8 cellular contexts compared by ENCODE assay signal in the genomic region with DNA sequence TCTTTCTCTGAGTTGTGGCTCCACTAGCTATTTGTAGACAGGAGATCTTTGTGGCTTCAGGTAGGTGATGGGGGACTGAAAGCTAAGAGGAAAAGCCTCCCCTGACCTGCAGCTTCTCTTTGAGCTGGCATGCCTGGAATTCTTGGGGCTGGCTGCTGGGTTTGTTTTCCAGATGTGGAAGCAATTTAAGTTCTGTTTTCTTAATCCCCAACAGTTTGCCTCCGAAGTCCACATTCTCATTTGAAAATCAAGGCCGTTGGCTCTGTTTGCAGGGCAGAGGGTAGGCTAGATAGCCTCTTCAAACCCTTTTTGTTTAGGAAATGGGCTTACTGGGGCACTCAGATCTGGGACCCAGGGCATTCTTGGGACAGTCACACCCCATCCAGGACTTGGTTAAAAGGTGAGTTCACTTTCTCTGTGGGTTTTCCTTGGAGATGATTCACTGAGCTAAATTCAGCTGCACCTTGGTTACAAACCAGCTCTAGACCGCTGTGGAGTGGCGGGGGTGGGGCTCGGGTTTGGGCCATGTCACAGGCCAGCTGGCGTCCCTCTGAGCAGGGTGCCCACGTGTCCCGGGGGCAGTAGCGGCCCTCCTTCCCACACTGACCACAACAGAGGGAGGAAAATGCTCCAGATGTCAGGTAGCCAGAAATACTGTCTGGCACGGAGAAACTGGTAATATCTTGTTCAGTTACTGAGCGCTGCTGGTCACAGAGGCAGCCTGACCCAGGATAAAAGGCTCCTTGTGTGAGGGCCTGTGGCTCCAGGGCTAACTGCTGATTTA.
A peak's percentile ranks its signal among the peaks of the same experiment; 100 is the strongest.
DNase-seq lines count a peak whose midpoint lies in the region; ATAC-seq, FAIRE-seq and TF ChIP-seq lines count a peak whose summit lies in the region.

No MANE protein-coding gene starts in this region.

- TF ChIP-seq CTCF in right atrium auricular region (IDR thresholded peaks at IDR 0.05) (no peak), smooth muscle cell (IDR thresholded peaks at IDR 0.05; ENCODE audit: borderline replicate concordance, insufficient read depth, poor library complexity, severe bottlenecking) (no peak)

- ATAC-seq in GM21381 (IDR thresholded peaks at IDR 0.05; ENCODE audit: unreplicated experiment) = no peak

- H3K36me3 ChIP-seq in right atrium auricular region (no peaks in the 10 kb centered on the region), smooth muscle cell (ENCODE audit: low read depth) (no peaks in the 10 kb centered on the region)

- H3K27me3 ChIP-seq in right atrium auricular region = no peaks in the 10 kb centered on the region
- no peaks in the 10 kb centered on the region for H3K27me3 ChIP-seq in smooth muscle cell (ENCODE audit: low read depth)

- FAIRE-seq in GM19239 (lab: Jason Lieb, UNC) = no peak

- H3K27ac ChIP-seq in right atrium auricular region (peak overlapping the region; percentile 48 to 74), smooth muscle cell (ENCODE audit: low read depth) (peak overlapping the region; percentile 70)

- H2AFZ ChIP-seq in smooth muscle cell (ENCODE audit: low read depth) = no peak overlapping the region

- DNase-seq in HK-2 (ENCODE audit: unreplicated experiment) (peak; percentile 67), right atrium auricular region (ENCODE audit: low spot score) (no peak), smooth muscle cell (lab: John Stamatoyannopoulos, UW; ENCODE audit: unreplicated experiment) (no peak), GM19239 (ENCODE audit: insufficient read length, low spot score) (no peak), middle frontal gyrus (ENCODE audit: extremely low spot score, low spot score) (no peak), NCI-H146 treated with DMSO at 0.1 percent for 48 hours (lab: John Stamatoyannopoulos, UW; ENCODE audit: unreplicated experiment) (no peak)
- DNase-seq in activated T-cell treated with anti-CD3 and anti-CD28 coated beads, Interleukin-2, amount 50 U/mL, for 48 hours = peak; percentile 72 to 76

- H3K4me1 ChIP-seq in right atrium auricular region (peaks cover 0 to 15% of the 10 kb centered on the region in 2 donors), smooth muscle cell (ENCODE audit: low read depth) (peaks cover 19% of the 10 kb centered on the region)

- H3K4me2 ChIP-seq in smooth muscle cell = peak overlapping the region; percentile 58

- peaks cover 5% of the 10 kb centered on the region for H3F3A ChIP-seq in smooth muscle cell (ENCODE audit: low read depth)

- no peaks in the 10 kb centered on the region for H3K9me3 ChIP-seq in right atrium auricular region
- no peaks in the 10 kb centered on the region for H3K9me3 ChIP-seq in smooth muscle cell (replicated peaks; ENCODE audit: low read depth)

- 9% methylated on average over 11 of the region's 11 CpGs for WGBS in smooth muscle cell (ENCODE audit: low lambda C conversion rate)

- H4K20me1 ChIP-seq in smooth muscle cell (ENCODE audit: low read depth) = peaks cover 10% of the 10 kb centered on the region

- H3K4me3 ChIP-seq in right atrium auricular region (no peak overlapping the region), smooth muscle cell (no peak overlapping the region)

- H3K9ac ChIP-seq in smooth muscle cell (ENCODE audit: low read depth) = no peak overlapping the region

- H3K79me2 ChIP-seq in smooth muscle cell (ENCODE audit: low read depth) = no peaks in the 10 kb centered on the region

Comparison
In these comparisons a context has a peak if more than half of its experiments do, and no peak if none do; other contexts are left out.
1. DNase-seq: peak in HK-2 (single experiment) and activated T-cell treated with anti-CD3 and anti-CD28 coated beads, Interleukin-2, amount 50 U/mL, for 48 hours (2 of 2); none in right atrium auricular region (single experiment), smooth muscle cell (single experiment), GM19239 (single experiment), middle frontal gyrus (single experiment) and NCI-H146 treated with DMSO at 0.1 percent for 48 hours (single experiment).